ENCODE assay signal across 8 cellular contexts in the genomic region with DNA sequence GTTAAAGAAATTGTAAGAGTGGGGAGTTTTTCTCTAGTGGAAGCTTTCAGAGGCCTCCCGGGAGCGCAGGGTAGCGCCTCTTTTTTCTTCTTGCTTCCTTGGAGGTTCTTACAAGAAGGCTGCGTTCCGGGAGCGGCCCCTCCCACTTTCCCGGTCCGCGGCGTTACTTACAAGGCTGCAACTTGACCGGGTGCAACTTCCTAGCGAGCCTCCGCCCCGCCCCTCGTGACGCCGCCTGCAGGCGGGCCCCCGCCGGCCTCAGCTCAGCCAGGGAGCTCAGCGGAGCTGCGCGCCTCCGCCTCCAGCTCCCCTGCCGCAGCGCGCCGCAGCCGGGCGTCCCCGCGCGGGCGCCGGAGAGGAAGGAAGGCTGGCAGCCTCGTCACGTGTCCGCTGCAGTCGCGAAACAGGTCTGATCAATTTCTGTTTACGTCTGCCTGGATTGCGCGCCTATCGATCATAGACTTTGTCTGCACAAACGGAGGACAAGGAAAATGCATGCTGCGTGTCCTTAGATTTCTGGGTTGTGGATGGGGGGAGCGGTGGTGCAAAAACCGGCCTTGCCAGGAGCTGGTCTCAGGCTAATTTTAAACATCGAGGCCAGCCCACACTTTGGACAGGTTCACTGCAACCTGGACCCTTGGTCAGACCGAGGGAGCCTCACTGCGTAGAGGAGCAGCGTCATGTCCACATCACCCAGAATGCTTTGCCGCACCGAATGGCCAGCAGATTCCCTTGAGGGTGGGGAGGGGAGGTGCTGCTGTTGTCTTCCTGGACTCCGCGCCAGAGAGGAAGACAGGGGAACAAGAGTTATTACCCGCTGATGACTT. TPM values are rescaled to one million over a fixed set of nuclear protein-coding genes. Genes with fewer than 3 reads are reported as not detected.
DNase-seq lines count a peak whose midpoint lies in the region; ATAC-seq and TF ChIP-seq lines count a peak whose summit lies in the region.

A gene with protein sequence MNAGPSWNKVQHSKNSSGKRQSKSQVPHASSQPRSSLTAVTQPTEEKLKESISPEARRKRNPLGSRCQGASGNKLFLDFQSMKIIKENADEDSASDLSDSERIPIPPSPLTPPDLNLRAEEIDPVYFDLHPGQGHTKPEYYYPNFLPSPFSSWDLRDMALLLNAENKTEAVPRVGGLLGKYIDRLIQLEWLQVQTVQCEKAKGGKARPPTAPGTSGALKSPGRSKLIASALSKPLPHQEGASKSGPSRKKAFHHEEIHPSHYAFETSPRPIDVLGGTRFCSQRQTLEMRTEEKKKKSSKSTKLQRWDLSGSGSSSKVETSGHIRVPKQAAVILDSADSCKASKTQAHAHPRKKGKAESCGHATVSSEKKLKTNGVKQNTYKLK (plus strand): TSS at position 261 of the 827 bp plus-strand sequence. CDS start 3,555 bp downstream, outside the sequence.
A gene with protein sequence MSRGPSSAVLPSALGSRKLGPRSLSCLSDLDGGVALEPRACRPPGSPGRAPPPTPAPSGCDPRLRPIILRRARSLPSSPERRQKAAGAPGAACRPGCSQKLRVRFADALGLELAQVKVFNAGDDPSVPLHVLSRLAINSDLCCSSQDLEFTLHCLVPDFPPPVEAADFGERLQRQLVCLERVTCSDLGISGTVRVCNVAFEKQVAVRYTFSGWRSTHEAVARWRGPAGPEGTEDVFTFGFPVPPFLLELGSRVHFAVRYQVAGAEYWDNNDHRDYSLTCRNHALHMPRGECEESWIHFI (minus strand): TSS at position 177 of the 827 bp plus-strand sequence. CDS start 374 bp downstream, outside the sequence.

- intact Hi-C loops in Caco-2 (cut with micrococcal nuclease; ENCODE audit: unreplicated experiment): loop anchor here (1.0 to 10.0 kb wide), 3 partner anchors 17 to 424 kb away; no protein-coding TSS in a partner anchor

- H3K36me3 ChIP-seq in Caco-2 (ENCODE audit: control insufficient read depth, insufficient read depth, low read length) (no peaks in the 10 kb centered on the region), endodermal cell (ENCODE audit: control insufficient read depth, insufficient read depth, low read length) (peaks cover 30% of the 10 kb centered on the region)

- peaks cover 13% of the 10 kb centered on the region for H3K4me1 ChIP-seq in Caco-2
- H3K4me1 ChIP-seq in endodermal cell (ENCODE audit: control insufficient read depth, insufficient read depth, low read length): no peaks in the 10 kb centered on the region

- H3K4me3 Mint-ChIP-seq in Caco-2 (ENCODE audit: unreplicated experiment) (peak within 1 kb of the TSS; percentile 99), endodermal cell (peak within 1 kb of the TSS; percentile 81), mesothelial cell of epicardium (peak within 1 kb of the TSS; percentile 89)

- H3K27me3 ChIP-seq in Caco-2 (replicated peaks; ENCODE audit: control insufficient read depth, insufficient read depth, low read length): no peaks in the 10 kb centered on the region
- peaks cover 11% of the 10 kb centered on the region for H3K27me3 ChIP-seq in endodermal cell (ENCODE audit: control insufficient read depth, insufficient read depth, low read length, poor library complexity, severe bottlenecking)

- H3K4me3 ChIP-seq in Caco-2 (ENCODE audit: low read depth, low read length): peak within 1 kb of the TSS; percentile 75
- H3K4me3 ChIP-seq in endodermal cell (ENCODE audit: low read length): peak within 1 kb of the TSS; percentile 93

- H3K27ac ChIP-seq in endodermal cell (ENCODE audit: low read depth, low read length): peak within 1 kb of the TSS; percentile 96

- H3K9me3 Mint-ChIP-seq in Caco-2 (ENCODE audit: unreplicated experiment): no peaks in the 10 kb centered on the region
- H3K9me3 Mint-ChIP-seq in endodermal cell: peaks cover 8% of the 10 kb centered on the region
- no peaks in the 10 kb centered on the region for H3K9me3 Mint-ChIP-seq in mesothelial cell of epicardium

- peaks cover 24% of the 10 kb centered on the region for H3K4me1 Mint-ChIP-seq in Caco-2 (ENCODE audit: low read depth, unreplicated experiment)
- H3K4me1 Mint-ChIP-seq in endodermal cell: peaks cover 7% of the 10 kb centered on the region
- H3K4me1 Mint-ChIP-seq in mesothelial cell of epicardium: peaks cover 55% of the 10 kb centered on the region

- 0% methylated on average over 37 to 57 of the region's 57 CpGs for WGBS in endodermal cell (ENCODE audit: insufficient coverage in 1 of 2, insufficient read length in 1 of 2), 2 experiments

- no TSS peak for BruUV-seq in Caco-2 (replicated peaks; lab: Mats Ljungman, UMichigan)

- TF ChIP-seq CTCF in Caco-2 (IDR thresholded peaks at IDR 0.05; ENCODE audit: insufficient read depth in 1 of 2, low read depth in 1 of 2, low read length in 1 of 2, severe bottlenecking in 1 of 2, unreplicated experiment in 1 of 2): peak; percentile 41 to 50
- peak; percentile 31 for TF ChIP-seq CTCF in endodermal cell (conservative IDR thresholded peaks at IDR 0.05)
- TF ChIP-seq CTCF in mesothelial cell of epicardium (IDR thresholded peaks at IDR 0.05; ENCODE audit: unreplicated experiment): no peak

- peak within 1 kb of the TSS; percentile 88 for H3K9ac ChIP-seq in endodermal cell (ENCODE audit: extremely low read depth, low read length, poor library complexity, severe bottlenecking)

- CTCF ChIA-PET in Caco-2 (lab: Charles Lee): interaction anchor here (0.6 to 2.4 kb wide), 18 partner anchors 8 to 157 kb away, joined by 3 to 31 read pairs (median 4); no protein-coding TSS in a partner anchor

- peak; percentile 82 for ATAC-seq in GM21367 (IDR thresholded peaks at IDR 0.05; ENCODE audit: unreplicated experiment)

- H3K27ac Mint-ChIP-seq in Caco-2 (ENCODE audit: unreplicated experiment): peak within 1 kb of the TSS; percentile 97
- H3K27ac Mint-ChIP-seq in endodermal cell: peak within 1 kb of the TSS; percentile 99
- H3K27ac Mint-ChIP-seq in mesothelial cell of epicardium: peak within 1 kb of the TSS; percentile 98

- H3K9me3 ChIP-seq in Caco-2 (no peaks in the 10 kb centered on the region), endodermal cell (ENCODE audit: control insufficient read depth, low read length) (no peaks in the 10 kb centered on the region)

- no peaks in the 10 kb centered on the region for H3K27me3 Mint-ChIP-seq in Caco-2 (ENCODE audit: insufficient read depth, unreplicated experiment)
- H3K27me3 Mint-ChIP-seq in endodermal cell (ENCODE audit: insufficient read depth): peaks cover 27% of the 10 kb centered on the region
- H3K27me3 Mint-ChIP-seq in mesothelial cell of epicardium (ENCODE audit: low read depth): no peaks in the 10 kb centered on the region

- DNase-seq in Caco-2 (peak; percentile 99 to 100), HT1080 (ENCODE audit: low read depth) (peak; percentile 96), NOMO-1 treated with dmso at 0.1 percent for 144 hours (lab: John Stamatoyannopoulos, UW; ENCODE audit: unreplicated experiment) (peak; percentile 91), endodermal cell (peak; percentile 98), mesothelial cell of epicardium (ENCODE audit: low spot score in 2 of 2, unreplicated experiment in 2 of 2) (peak; percentile 88 to 96)
- DNase-seq in activated CD8-positive, alpha-beta memory T cell treated with anti-CD3 and anti-CD28 coated beads, Interleukin-2, amount 50 U/mL, for 24 hours (ENCODE audit: extremely low read depth): peak; percentile 72
- peak; percentile 76 to 77 for DNase-seq in stimulated activated CD8-positive, alpha-beta memory T cell treated with anti-CD3 and anti-CD28 coated beads, Interleukin-15, amount 100 ng/mL, for 4 hours (ENCODE audit: low read depth in 2 of 2)

- H3K36me3 Mint-ChIP-seq in Caco-2 (ENCODE audit: insufficient read depth, unreplicated experiment) (peaks cover 45% of the 10 kb centered on the region), endodermal cell (ENCODE audit: low read depth) (peaks cover 24% of the 10 kb centered on the region), mesothelial cell of epicardium (peaks cover 4% of the 10 kb centered on the region)

- POLR2A ChIA-PET in Caco-2 (lab: Charles Lee): interaction anchor here (0.5 to 1.4 kb wide), 13 partner anchors 9 to 1247 kb away, joined by 3 to 14 read pairs (median 4); a partner anchor contains a TSS

RNA-seq across cellular contexts. Expression of the first gene that starts in this region (rescaled TPM):
- 60.3 and 65.3 TPM in 2 replicates for total RNA-seq in Caco-2 (2022)
- 4.5 and 11.9 TPM in 2 replicates for total RNA-seq in HT1080 (2014; rRNA removed; shearing (Covaris generic))
- 7.4 and 8.9 TPM in 2 replicates for polyA plus RNA-seq in HT1080 (2015; cell fraction: cytosol; rRNA removed)
- polyA plus RNA-seq in HT1080 (2015; cell fraction: nucleus; rRNA removed): 6.6 and 6.7 TPM in 2 replicates
- total RNA-seq in endodermal cell: 10 to 100 TPM; 24.4 to 25.1 TPM
- polyA plus RNA-seq in endodermal cell (2013, experiment 1 of 2): 21.6 TPM
- polyA plus RNA-seq in endodermal cell (2013, experiment 2 of 2): 21.7 TPM
- 22.3 to 27.5 TPM (median 25.7 TPM) in 3 replicates for total RNA-seq in mesothelial cell of epicardium

RNA-seq across cellular contexts. Expression of the second gene that starts in this region (rescaled TPM):
- total RNA-seq in Caco-2 (2022) (10.4 TPM in 2 replicates), endodermal cell (1 to 10 TPM; 3.9 to 6.1 TPM), mesothelial cell of epicardium (4.5 to 5.1 TPM (median 4.5 TPM) in 3 replicates)
- 2.5 and 3.9 TPM in 2 replicates for total RNA-seq in HT1080 (2014; rRNA removed; shearing (Covaris generic))
- polyA plus RNA-seq in HT1080 (2015; cell fraction: cytosol; rRNA removed): 2.6 and 3.5 TPM in 2 replicates
- polyA plus RNA-seq in HT1080 (2015; cell fraction: nucleus; rRNA removed): 4.5 and 4.6 TPM in 2 replicates
- 3.2 TPM for polyA plus RNA-seq in endodermal cell (2013, experiment 1 of 2)
- 3.3 TPM for polyA plus RNA-seq in endodermal cell (2013, experiment 2 of 2)

Comparison
In these comparisons a context has a peak if more than half of its experiments do, and no peak if none do; other contexts are left out.
1. Peak in every context shown above with its lines: DNase-seq, ATAC-seq, H3K4me3 ChIP-seq and H3K27ac ChIP-seq.